25 cellular contexts compared by ENCODE assay signal in genomic region chr18:72208920-72209676, GRCh38.
DNase-seq lines count a peak whose midpoint lies in the region; ATAC-seq and TF ChIP-seq lines count a peak whose summit lies in the region.
"Had no signal": no experiment of that assay in that cellular context is flagged by ENCODE, and none has a peak within 500 bp of the region (broad histone marks: within the 10 kb centered on the region; RNA-seq: fewer than 3 reads in every experiment).

No MANE protein-coding gene starts in this region.

- H3K27me3 ChIP-seq in neuronal stem cell (ENCODE audit: control insufficient read depth in 3 of 3, insufficient read depth in 3 of 3, low read depth in 1 of 3, low read length in 3 of 3), result no peaks in the 10 kb centered on the region
- H3K27me3 ChIP-seq: MG63 had no signal

- no peak for ATAC-seq in sciatic nerve
- no peak for ATAC-seq in HG02870 (IDR thresholded peaks at IDR 0.05; ENCODE audit: unreplicated experiment)
- ATAC-seq: CD8-positive, alpha-beta T cell; PC-3 had no signal

- H3K18ac ChIP-seq in neuronal stem cell (ENCODE audit: low read length), result no peak overlapping the region

- no peak overlapping the region for H3K14ac ChIP-seq in neuronal stem cell (ENCODE audit: low read length)

- no peak overlapping the region for H4K91ac ChIP-seq in neuronal stem cell (ENCODE audit: low read depth, low read length, poor library complexity)

- no peak overlapping the region for H2AFZ ChIP-seq in neuronal stem cell (ENCODE audit: low read length)

- H4K8ac ChIP-seq in neuronal stem cell (ENCODE audit: low read depth, low read length), result no peak overlapping the region

- H2BK15ac ChIP-seq in neuronal stem cell (ENCODE audit: low read length), result no peak overlapping the region

- WGBS in neuronal stem cell (ENCODE audit: extremely low coverage in 2 of 2, insufficient read length in 2 of 2, insufficient replicate concordance in 1 of 2), 2 donors, result no CpG with 5 or more reads among the region's 60 CpGs

- no peaks in the 10 kb centered on the region for H3K79me1 ChIP-seq in neuronal stem cell (ENCODE audit: low read depth, low read length)

- no peak overlapping the region for H3K9ac ChIP-seq in neuronal stem cell (ENCODE audit: low read depth, low read length, poor library complexity)

- no peaks in the 10 kb centered on the region for H3K36me3 ChIP-seq in neuronal stem cell (replicated peaks in 1 of 2; ENCODE audit: control insufficient read depth in 2 of 2, insufficient read depth in 2 of 2, low read length in 2 of 2)
- H3K36me3 ChIP-seq: MG63 had no signal

- H3K27ac ChIP-seq in 22Rv1 (peak overlapping the region; percentile 58), neuronal stem cell (replicated peaks; ENCODE audit: low read length) (no peak overlapping the region)
- H3K27ac ChIP-seq: C4-2B had no signal

- no peak overlapping the region for H3K4me2 ChIP-seq in neuronal stem cell (ENCODE audit: insufficient read depth, low read length, poor library complexity, severe bottlenecking)

- H3K23ac ChIP-seq in neuronal stem cell (ENCODE audit: low read depth, low read length, poor library complexity), result no peak overlapping the region

- no peak overlapping the region for H3K4me3 ChIP-seq in neuronal stem cell (ENCODE audit: low read length in 2 of 2)
- H3K4me3 ChIP-seq: MG63 had no signal

- peak; percentile 59 for TF ChIP-seq CTCF in 22Rv1 (IDR thresholded peaks at IDR 0.05)

- H2AK5ac ChIP-seq in neuronal stem cell (ENCODE audit: low read depth, low read length), result peak overlapping the region; percentile 56

- H2BK12ac ChIP-seq in neuronal stem cell (ENCODE audit: low read length), result no peak overlapping the region

- H2BK5ac ChIP-seq in neuronal stem cell (ENCODE audit: low read length), result no peak overlapping the region

- H2BK120ac ChIP-seq in neuronal stem cell (ENCODE audit: low read depth, low read length), result no peak overlapping the region

- intact Hi-C loops in sciatic nerve (cut with DNase I), result no loop called here

- peak; percentile 37 for DNase-seq in Daoy (ENCODE audit: low read depth)
- DNase-seq in ecto neural progenitor cell (ENCODE audit: low spot score), result peak; percentile 22
- no peak for DNase-seq in neuronal stem cell (ENCODE audit: low spot score)
- no peak for DNase-seq in SKM-1 treated with dmso at 0.1 percent for 144 hours (lab: John Stamatoyannopoulos, UW; ENCODE audit: unreplicated experiment)
- no peak for DNase-seq in sciatic nerve (ENCODE audit: low spot score)
- DNase-seq: Caco-2; CD8-positive, alpha-beta T cell; DMS79 treated with DMSO at 0.1 percent for 48 hours; H7; IMR-90; KG1; MG63; NCI-H1417 treated with DMSO at 0.1 percent for 48 hours; NCI-H1694 treated with DMSO at 0.1 percent for 48 hours; NCI-H2081; NCI-H2171; NCI-H345; NCI-H526; NCI-H82; NK-92 treated with Interleukin-12 subunit alpha and Interleukin-12 subunit beta, amount 100 ng/mL, for 24 hours; PC-3; T-helper 1 cell had no signal

- H3K9me3 ChIP-seq in neuronal stem cell (replicated peaks in 1 of 2; ENCODE audit: control insufficient read depth in 2 of 2, insufficient read depth in 1 of 2, low read depth in 1 of 2, low read length in 2 of 2), result no peaks in the 10 kb centered on the region
- H3K9me3 ChIP-seq: Caco-2, MG63 had no signal

- H3K4me1 ChIP-seq in neuronal stem cell (ENCODE audit: control insufficient read depth in 2 of 2, insufficient read depth in 1 of 2, low read depth in 1 of 2, low read length in 2 of 2), result no peaks in the 10 kb centered on the region
- H3K4me1 ChIP-seq: Caco-2 had no signal

- no peak overlapping the region for H3K4ac ChIP-seq in neuronal stem cell (ENCODE audit: low read length)

Comparison
In these comparisons a context has a peak if more than half of its experiments do, and no peak if none do; other contexts are left out.
1. DNase-seq: peak in Daoy (single experiment) and ecto neural progenitor cell (single experiment); none in neuronal stem cell (single experiment), SKM-1 treated with dmso at 0.1 percent for 144 hours (single experiment) and sciatic nerve (single experiment).